In the genomic region with DNA sequence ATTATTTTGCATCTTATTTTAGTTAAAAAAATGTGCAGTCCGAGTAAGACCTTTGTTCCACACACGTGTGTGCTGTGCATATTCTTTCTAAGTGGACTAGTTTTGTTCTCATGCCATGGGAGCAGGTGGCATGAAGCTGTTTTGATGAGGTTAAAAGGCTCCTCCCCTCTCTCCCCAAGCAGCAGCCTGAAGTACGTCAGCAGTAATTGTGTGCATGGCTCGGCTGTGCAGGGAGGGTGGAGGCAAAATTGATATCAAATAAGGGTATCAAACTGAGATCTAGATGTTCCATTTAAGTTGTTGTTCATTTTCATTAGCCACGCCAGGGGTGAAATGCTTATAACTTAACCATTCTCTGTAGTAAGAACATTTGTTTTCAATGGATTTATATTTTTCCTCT, we compare ENCODE assay signal across 10 cellular contexts. TPM values are rescaled to one million over a fixed set of nuclear protein-coding genes. Genes with fewer than 3 reads are reported as not detected.
DNase-seq lines count a peak whose midpoint lies in the region; ATAC-seq and TF ChIP-seq lines count a peak whose summit lies in the region.
"Had no signal": no experiment of that assay in that cellular context is flagged by ENCODE, and none has a peak within 500 bp of the region (broad histone marks: within the 10 kb centered on the region; RNA-seq: fewer than 3 reads in every experiment).

A gene (plus strand): TSS at position 202 of the 400 bp plus-strand sequence. CDS start 9,171 bp downstream, outside the sequence.

- no peak for ATAC-seq in HG03354 (IDR thresholded peaks at IDR 0.05; ENCODE audit: poor library complexity, severe bottlenecking, unreplicated experiment)
- no peak for ATAC-seq in GM19351 (IDR thresholded peaks at IDR 0.05; ENCODE audit: unreplicated experiment)
- ATAC-seq: right lobe of liver had no signal

- DNase-seq in NCI-H128 (lab: John Stamatoyannopoulos, UW; ENCODE audit: unreplicated experiment) (peak; percentile 66), NCI-H345 (lab: John Stamatoyannopoulos, UW) (peak; percentile 95), cerebellum (ENCODE audit: low spot score) (peak; percentile 67), HEK293T (ENCODE audit: extremely low spot score) (no peak)
- DNase-seq in stimulated activated CD4-positive, alpha-beta T cell treated with anti-CD3 and anti-CD28 coated beads, Interleukin-12 subunit alpha, Interleukin-12 subunit beta, amount 100 ng/mL, for 4 hours, result no peak
- DNase-seq: activated gamma-delta T cell, right lobe of liver, T-helper 1 cell had no signal

- POLR2A ChIA-PET in HEK293T (lab: Yijun Ruan, JAX), result no interaction called here

- CTCF ChIA-PET in HEK293T (lab: Yijun Ruan, JAX), result no interaction called here

TF ChIP-seq in HEK293T, 16 proteins besides CTCF, POLR2A, EP300 and RAD21:
- TF ChIP-seq HDGF (IDR thresholded peaks at IDR 0.05; ENCODE audit: borderline replicate concordance) (no peak), SP1 (IDR thresholded peaks at IDR 0.05) (no peak), CTBP1 (IDR thresholded peaks at IDR 0.05; ENCODE audit: borderline replicate concordance) (no peak), FOXM1 (IDR thresholded peaks at IDR 0.05; ENCODE audit: borderline replicate concordance) (no peak), FOXK2 (IDR thresholded peaks at IDR 0.05) (no peak), LEF1 (IDR thresholded peaks at IDR 0.05; ENCODE audit: borderline replicate concordance) (no peak), ZNF384 (IDR thresholded peaks at IDR 0.05) (no peak), FOXA1 (IDR thresholded peaks at IDR 0.05) (no peak), L3MBTL2 (conservative IDR thresholded peaks at IDR 0.05) (no peak), NFRKB (IDR thresholded peaks at IDR 0.05) (no peak), ARNT (IDR thresholded peaks at IDR 0.05) (no peak), BHLHE40 (IDR thresholded peaks at IDR 0.05; ENCODE audit: borderline replicate concordance) (no peak), ELF4 (IDR thresholded peaks at IDR 0.05) (no peak), TARDBP (IDR thresholded peaks at IDR 0.05) (no peak), SUZ12 (IDR thresholded peaks at IDR 0.05) (no peak)
- TF ChIP-seq, protein P1, sequence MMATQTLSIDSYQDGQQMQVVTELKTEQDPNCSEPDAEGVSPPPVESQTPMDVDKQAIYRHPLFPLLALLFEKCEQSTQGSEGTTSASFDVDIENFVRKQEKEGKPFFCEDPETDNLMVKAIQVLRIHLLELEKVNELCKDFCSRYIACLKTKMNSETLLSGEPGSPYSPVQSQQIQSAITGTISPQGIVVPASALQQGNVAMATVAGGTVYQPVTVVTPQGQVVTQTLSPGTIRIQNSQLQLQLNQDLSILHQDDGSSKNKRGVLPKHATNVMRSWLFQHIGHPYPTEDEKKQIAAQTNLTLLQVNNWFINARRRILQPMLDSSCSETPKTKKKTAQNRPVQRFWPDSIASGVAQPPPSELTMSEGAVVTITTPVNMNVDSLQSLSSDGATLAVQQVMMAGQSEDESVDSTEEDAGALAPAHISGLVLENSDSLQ (IDR thresholded peaks at IDR 0.05), result no peak
TF ChIP-seq in HEK293T: peak in this region for 0.

RNA-seq across cellular contexts. Expression of the gene that starts here (rescaled TPM):
- total RNA-seq in cerebellum, result 21.1 TPM
- total RNA-seq: right lobe of liver had no signal

Comparison
In these comparisons a context has a peak if more than half of its experiments do, and no peak if none do; other contexts are left out.
1. DNase-seq: peak in NCI-H128 (single experiment), NCI-H345 (single experiment) and cerebellum (single experiment); none in stimulated activated CD4-positive, alpha-beta T cell treated with anti-CD3 and anti-CD28 coated beads, Interleukin-12 subunit alpha, Interleukin-12 subunit beta, amount 100 ng/mL, for 4 hours (single experiment) and HEK293T (single experiment).